ENCODE assay signal across 8 cellular contexts in genomic region chr1:28553229-28553930, GRCh38. TPM values are rescaled to one million over a fixed set of nuclear protein-coding genes. Genes with fewer than 3 reads are reported as not detected.
DNase-seq lines count a peak whose midpoint lies in the region; ATAC-seq, FAIRE-seq and TF ChIP-seq lines count a peak whose summit lies in the region.

No MANE protein-coding gene starts in this region.

- H3K27me3 ChIP-seq in endothelial cell of umbilical vein (ENCODE audit: control insufficient read depth in 2 of 2, insufficient read depth in 2 of 2, low read length in 2 of 2) (no peaks in the 10 kb centered on the region), mesendoderm (ENCODE audit: insufficient read depth, low read length, poor library complexity) (no peaks in the 10 kb centered on the region), thoracic aorta (replicated peaks; ENCODE audit: insufficient read depth) (no peaks in the 10 kb centered on the region)

- H3K27me3 Mint-ChIP-seq in activated CD4-positive, alpha-beta T cell treated with anti-CD3 and anti-CD28 coated beads, Interleukin-2, amount 10 ng/mL, durations not matched to agents 24 days and 14 days = no peaks in the 10 kb centered on the region

- H3K4me1 Mint-ChIP-seq in activated CD4-positive, alpha-beta T cell treated with anti-CD3 and anti-CD28 coated beads, Interleukin-2, amount 10 ng/mL, durations not matched to agents 24 days and 14 days = peaks cover 17% of the 10 kb centered on the region

- H2BK120ac ChIP-seq in mesendoderm (ENCODE audit: low read depth, low read length) = no peak overlapping the region

- peak overlapping the region; percentile 85 for H3K4ac ChIP-seq in mesendoderm (ENCODE audit: low read depth, low read length)

- peaks cover 26% of the 10 kb centered on the region for H3K36me3 Mint-ChIP-seq in activated CD4-positive, alpha-beta T cell treated with anti-CD3 and anti-CD28 coated beads, Interleukin-2, amount 10 ng/mL, durations not matched to agents 24 days and 14 days (ENCODE audit: low read depth)

- ATAC-seq in GM21526 (IDR thresholded peaks at IDR 0.05; ENCODE audit: low FRiP score, unreplicated experiment) (peak; percentile 22), thoracic aorta (ENCODE audit: insufficient number of reproducible peaks, low FRiP score, low read depth) (peak; percentile 2)

- DNase-seq in NCI-H1694 treated with DMSO at 0.1 percent for 48 hours (lab: John Stamatoyannopoulos, UW) (peak; percentile 16), NCI-H1694 (lab: John Stamatoyannopoulos, UW) (no peak), HuH-7.5 (ENCODE audit: low spot score) (peak; percentile 47), endothelial cell of umbilical vein (ENCODE audit: low read depth, low spot score) (no peak), mesendoderm (peak; percentile 49), thoracic aorta (ENCODE audit: low spot score) (no peak)
- DNase-seq in activated CD4-positive, alpha-beta T cell treated with anti-CD3 and anti-CD28 coated beads, Interleukin-2, amount 10 ng/mL, durations not matched to agents 24 days and 14 days = peak; percentile 83

- H3K9me3 ChIP-seq in endothelial cell of umbilical vein (replicated peaks; ENCODE audit: control insufficient read depth, insufficient read depth, low read length) (no peaks in the 10 kb centered on the region), thoracic aorta (no peaks in the 10 kb centered on the region)

- H4K8ac ChIP-seq in mesendoderm (ENCODE audit: low read depth, low read length) = no peak overlapping the region

- no peak overlapping the region for H4K5ac ChIP-seq in mesendoderm (ENCODE audit: low read length)

- WGBS in mesendoderm (ENCODE audit: extremely low coverage, insufficient coverage, low lambda C conversion rate) = no CpG with 5 or more reads among the region's 31 CpGs

- no peak overlapping the region for H3K23ac ChIP-seq in mesendoderm (ENCODE audit: low read length)

- no peak overlapping the region for H2BK15ac ChIP-seq in mesendoderm (replicated peaks; ENCODE audit: low read depth)

- H3K79me1 ChIP-seq in mesendoderm (ENCODE audit: low read length) = peaks cover 2% of the 10 kb centered on the region

- no peak overlapping the region for H2AK5ac ChIP-seq in mesendoderm (ENCODE audit: low read length)

- H3K18ac ChIP-seq in mesendoderm (ENCODE audit: low read length) = peak overlapping the region; percentile 53

- TF ChIP-seq POLR2A in endothelial cell of umbilical vein (IDR thresholded peaks at IDR 0.05; ENCODE audit: low read depth, low read length) = no peak

- peak overlapping the region; percentile 99 for H3K27ac Mint-ChIP-seq in activated CD4-positive, alpha-beta T cell treated with anti-CD3 and anti-CD28 coated beads, Interleukin-2, amount 10 ng/mL, durations not matched to agents 24 days and 14 days

- H3K79me2 ChIP-seq in endothelial cell of umbilical vein (ENCODE audit: control insufficient read depth, insufficient read depth, low read length) (peaks cover 11% of the 10 kb centered on the region), mesendoderm (ENCODE audit: control insufficient read depth, insufficient read depth, low read length) (peaks cover 2% of the 10 kb centered on the region)

- FAIRE-seq in endothelial cell of umbilical vein (lab: Jason Lieb, UNC) = peak; percentile 4

- peak overlapping the region; percentile 88 for H2AFZ ChIP-seq in endothelial cell of umbilical vein (ENCODE audit: low read depth, low read length)

- H3K27ac ChIP-seq in endothelial cell of umbilical vein (ENCODE audit: insufficient read depth, low read depth, low read length) = peak overlapping the region; percentile 39
- no peak overlapping the region for H3K27ac ChIP-seq in mesendoderm (ENCODE audit: low read depth, low read length)
- peak overlapping the region; percentile 84 to 89 for H3K27ac ChIP-seq in thoracic aorta

- intact Hi-C loops in activated CD4-positive, alpha-beta T cell treated with anti-CD3 and anti-CD28 coated beads, Interleukin-2, amount 10 ng/mL, durations not matched to agents 24 days and 14 days (cut with micrococcal nuclease) = loop anchor here (1.0 to 2.0 kb wide), 3 partner anchors 28 to 95 kb away; partner anchors contain the start of gene RNU11
- intact Hi-C loops in endothelial cell of umbilical vein (cut with micrococcal nuclease) = loop anchor here (1.0 to 10.0 kb wide), 6 partner anchors 28 to 1859 kb away; partner anchors contain the start of genes ARID1A and PHACTR4

- POLR2A ChIA-PET in endothelial cell of umbilical vein (lab: Charles Lee) = interaction anchor here (0.6 to 3.8 kb wide), 5 partner anchors 25 to 833 kb away, joined by 3 to 59 read pairs (median 3); partner anchors contain the start of gene RNU11

- H3K4me1 ChIP-seq in endothelial cell of umbilical vein (ENCODE audit: control insufficient read depth, extremely low read depth, insufficient read depth, low read length) (peaks cover 12% of the 10 kb centered on the region), mesendoderm (ENCODE audit: control insufficient read depth, low read depth, low read length) (no peaks in the 10 kb centered on the region), thoracic aorta (ENCODE audit: control insufficient read depth in 1 of 2, low read depth in 2 of 2) (peaks cover 4 to 18% of the 10 kb centered on the region in 2 donors)

- H3K4me3 ChIP-seq in endothelial cell of umbilical vein (replicated peaks in 1 of 3; ENCODE audit: insufficient read depth in 1 of 3, low read depth in 1 of 3, low read length in 3 of 3) = peak overlapping the region; percentile 79 to 86 (median 85)
- H3K4me3 ChIP-seq in mesendoderm (ENCODE audit: low read length) = peak overlapping the region; percentile 84
- H3K4me3 ChIP-seq in thoracic aorta = peak overlapping the region; percentile 85

- dilution Hi-C loops in endothelial cell of umbilical vein (cut with MboI; ENCODE audit: extremely low pct_ligation_motif_present, low sequenced_read_pairs) = no loop called here

- no peak overlapping the region for H2BK5ac ChIP-seq in mesendoderm (ENCODE audit: low read length)

- TF ChIP-seq CTCF in endothelial cell of umbilical vein (IDR thresholded peaks at IDR 0.05; ENCODE audit: extremely low read depth in 1 of 2, insufficient read depth in 1 of 2, low read depth in 1 of 2, low read length in 2 of 2) = no peak
- no peak for TF ChIP-seq CTCF in thoracic aorta (IDR thresholded peaks at IDR 0.05)

- no peaks in the 10 kb centered on the region for H3K9me1 ChIP-seq in endothelial cell of umbilical vein (replicated peaks; ENCODE audit: control insufficient read depth, extremely low read depth, insufficient read depth, low read length)

- H4K20me1 ChIP-seq in endothelial cell of umbilical vein (replicated peaks; ENCODE audit: control insufficient read depth, extremely low read depth, insufficient read depth, low read length) = no peaks in the 10 kb centered on the region

- H3K9ac ChIP-seq in endothelial cell of umbilical vein (replicated peaks; ENCODE audit: extremely low read depth, insufficient read depth, low read length) (peak overlapping the region; percentile 80), mesendoderm (ENCODE audit: low read length) (peak overlapping the region; percentile 90)

- CTCF ChIA-PET in endothelial cell of umbilical vein (lab: Charles Lee) = interaction anchor here (0.9 to 2.4 kb wide), 9 partner anchors 10 to 305 kb away, joined by 3 to 15 read pairs (median 4); partner anchors contain the start of gene PHACTR4

- H3K9me3 Mint-ChIP-seq in activated CD4-positive, alpha-beta T cell treated with anti-CD3 and anti-CD28 coated beads, Interleukin-2, amount 10 ng/mL, durations not matched to agents 24 days and 14 days = no peaks in the 10 kb centered on the region

- peak overlapping the region; percentile 84 for H3K4me2 ChIP-seq in endothelial cell of umbilical vein (ENCODE audit: insufficient read depth, low read length)
- H3K4me2 ChIP-seq in mesendoderm (ENCODE audit: low read length) = peak overlapping the region; percentile 82

- peak overlapping the region; percentile 79 for H3K56ac ChIP-seq in mesendoderm (ENCODE audit: low read length)

- TSS peak; percentile 55 for BruUV-seq in endothelial cell of umbilical vein (replicated peaks; lab: Mats Ljungman, UMichigan)

- peak overlapping the region; percentile 100 for H3K4me3 Mint-ChIP-seq in activated CD4-positive, alpha-beta T cell treated with anti-CD3 and anti-CD28 coated beads, Interleukin-2, amount 10 ng/mL, durations not matched to agents 24 days and 14 days

- H3K36me3 ChIP-seq in endothelial cell of umbilical vein (ENCODE audit: control insufficient read depth in 2 of 2, extremely low read depth in 1 of 2, insufficient read depth in 2 of 2, low read length in 2 of 2) (no peaks in the 10 kb centered on the region), mesendoderm (ENCODE audit: control insufficient read depth, insufficient read depth, low read length) (no peaks in the 10 kb centered on the region), thoracic aorta (peaks cover 17% of the 10 kb centered on the region)

RNA-seq across cellular contexts. Expression of gene TRNAU1AP, which starts 0.5 kb away (rescaled TPM):
- 47.5 and 50.7 TPM in 2 replicates for total RNA-seq in activated CD4-positive, alpha-beta T cell treated with anti-CD3 and anti-CD28 coated beads, Interleukin-2, amount 10 ng/mL, durations not matched to agents 24 days and 14 days
- 46.2 and 49.0 TPM in 2 replicates for total RNA-seq in endothelial cell of umbilical vein
- 31.5 and 32.7 TPM in 2 replicates for polyA plus RNA-seq in endothelial cell of umbilical vein
- polyA plus RNA-seq in endothelial cell of umbilical vein (2011; cell fraction: cytosol; rRNA removed) = 37.3 and 37.6 TPM in 2 replicates
- polyA plus RNA-seq in endothelial cell of umbilical vein (2011; cell fraction: nucleus; rRNA removed) = 69.7 and 70.4 TPM in 2 replicates
- polyA plus RNA-seq in endothelial cell of umbilical vein (2012) = 26.7 and 48.7 TPM in 2 replicates
- polyA minus RNA-seq in endothelial cell of umbilical vein = 16.3 and 27.8 TPM in 2 replicates
- 12.3 TPM for polyA minus RNA-seq in endothelial cell of umbilical vein (2011; cell fraction: cytosol; rRNA and poly(A)+ RNA removed)
- polyA minus RNA-seq in endothelial cell of umbilical vein (2011; cell fraction: nucleus; rRNA and poly(A)+ RNA removed) = 17.6 and 27.1 TPM in 2 replicates
- 20.8 TPM for polyA plus RNA-seq in mesendoderm (2013, experiment 1 of 2)
- polyA plus RNA-seq in mesendoderm (2013, experiment 2 of 2) = 23.7 TPM
- 10 to 100 TPM; 25.3 to 28.4 TPM for total RNA-seq in thoracic aorta

RNA-seq across cellular contexts. Expression of gene RAB42, which starts 38.7 kb away (rescaled TPM):
- total RNA-seq in activated CD4-positive, alpha-beta T cell treated with anti-CD3 and anti-CD28 coated beads, Interleukin-2, amount 10 ng/mL, durations not matched to agents 24 days and 14 days = 0.09 TPM in 1 of 2 replicates, not detected in the other
- total RNA-seq in endothelial cell of umbilical vein = 1.2 and 2.0 TPM in 2 replicates
- polyA plus RNA-seq in endothelial cell of umbilical vein = 1.4 and 1.8 TPM in 2 replicates
- polyA plus RNA-seq in endothelial cell of umbilical vein (2011; cell fraction: cytosol; rRNA removed) = 1.8 TPM in 2 replicates
- polyA plus RNA-seq in endothelial cell of umbilical vein (2011; cell fraction: nucleus; rRNA removed) = 0.28 and 0.43 TPM in 2 replicates
- polyA plus RNA-seq in endothelial cell of umbilical vein (2012) = 0.55 and 0.98 TPM in 2 replicates
- 0.66 and 1.6 TPM in 2 replicates for polyA minus RNA-seq in endothelial cell of umbilical vein
- polyA minus RNA-seq in endothelial cell of umbilical vein (2011; cell fraction: cytosol; rRNA and poly(A)+ RNA removed) = 0.92 TPM
- polyA minus RNA-seq in endothelial cell of umbilical vein (2011; cell fraction: nucleus; rRNA and poly(A)+ RNA removed) = 0.63 TPM in 1 of 2 replicates, not detected in the other
- polyA plus RNA-seq in mesendoderm (2013, experiment 1 of 2) = 3.9 TPM
- 4.1 TPM for polyA plus RNA-seq in mesendoderm (2013, experiment 2 of 2)
- 1 to 10 TPM in 1 of 2 donors, under 1 TPM in 1; 0.95 to 1.6 TPM for total RNA-seq in thoracic aorta

RNA-seq across cellular contexts. Expression of gene RCC1, which starts 47.5 kb away (rescaled TPM):
- total RNA-seq in activated CD4-positive, alpha-beta T cell treated with anti-CD3 and anti-CD28 coated beads, Interleukin-2, amount 10 ng/mL, durations not matched to agents 24 days and 14 days = 143 and 145 TPM in 2 replicates
- total RNA-seq in endothelial cell of umbilical vein (72.7 and 77.7 TPM in 2 replicates), thoracic aorta (10 to 100 TPM in 1 of 2 donors, 1 to 10 TPM in 1; 6.2 to 10.1 TPM)
- 28.7 and 37.1 TPM in 2 replicates for polyA plus RNA-seq in endothelial cell of umbilical vein
- polyA plus RNA-seq in endothelial cell of umbilical vein (2011; cell fraction: cytosol; rRNA removed) = 55.5 and 56.5 TPM in 2 replicates
- 50.8 and 62.4 TPM in 2 replicates for polyA plus RNA-seq in endothelial cell of umbilical vein (2011; cell fraction: nucleus; rRNA removed)
- 36.0 and 59.5 TPM in 2 replicates for polyA plus RNA-seq in endothelial cell of umbilical vein (2012)
- polyA minus RNA-seq in endothelial cell of umbilical vein = 39.1 and 81.3 TPM in 2 replicates
- polyA minus RNA-seq in endothelial cell of umbilical vein (2011; cell fraction: cytosol; rRNA and poly(A)+ RNA removed) = 55.6 TPM
- polyA minus RNA-seq in endothelial cell of umbilical vein (2011; cell fraction: nucleus; rRNA and poly(A)+ RNA removed) = 19.6 and 22.7 TPM in 2 replicates
- polyA plus RNA-seq in mesendoderm (2013, experiment 1 of 2) = 84.3 TPM
- 84.2 TPM for polyA plus RNA-seq in mesendoderm (2013, experiment 2 of 2)

Comparison
In these comparisons a context has a peak if more than half of its experiments do, and no peak if none do; other contexts are left out.
1. DNase-seq: peak in NCI-H1694 treated with DMSO at 0.1 percent for 48 hours (single experiment), HuH-7.5 (single experiment), activated CD4-positive, alpha-beta T cell treated with anti-CD3 and anti-CD28 coated beads, Interleukin-2, amount 10 ng/mL, durations not matched to agents 24 days and 14 days (single experiment) and mesendoderm (single experiment); none in NCI-H1694 (single experiment), endothelial cell of umbilical vein (single experiment) and thoracic aorta (single experiment).
2. Peak in every context shown above with its lines, with median percentiles within 50 percentile points of each other: H3K4me3 ChIP-seq.